Comparison of ENCODE assay signal across 31 cellular contexts in the genomic region with DNA sequence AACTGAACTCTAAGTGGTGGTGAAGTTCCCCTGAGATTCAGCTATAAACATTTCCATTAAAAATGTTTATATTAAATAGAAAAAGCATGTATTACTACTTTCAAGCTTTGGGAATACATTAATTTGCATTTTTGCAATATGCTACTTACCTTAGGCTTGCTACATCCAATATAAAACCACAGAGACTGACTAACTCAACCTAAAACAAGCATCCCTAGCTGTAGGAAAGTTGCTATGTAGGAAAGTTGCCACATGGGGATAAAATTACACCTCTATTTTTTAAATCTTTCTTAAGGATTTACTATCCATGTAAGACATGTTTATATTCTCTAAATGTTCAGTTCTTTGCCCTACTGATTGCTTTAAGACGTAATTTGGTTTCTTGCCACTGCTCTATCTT.
"Had no signal": no experiment of that assay in that cellular context is flagged by ENCODE, and none has a peak within 500 bp of the region (broad histone marks: within the 10 kb centered on the region; RNA-seq: fewer than 3 reads in every experiment).

No MANE protein-coding gene starts in this region.

- H3K36me3 ChIP-seq: adrenal gland, esophagus muscularis mucosa, gastrocnemius medialis, heart left ventricle had no signal

- H3K4me1 ChIP-seq: foreskin keratinocyte had no signal

- ATAC-seq: activated CD4-positive, CD25-positive, alpha-beta regulatory T cell treated with anti-CD3 and anti-CD28 coated beads, Interleukin-2, amount 50 U/mL, for 24 hours; activated CD8-positive, alpha-beta T cell treated with anti-CD3 and anti-CD28 coated beads for 36 hours; activated naive CD8-positive, alpha-beta T cell treated with anti-CD3 and anti-CD28 coated beads, Interleukin-2, amount 50 U/mL, for 24 hours; activated T-cell treated with anti-CD3 and anti-CD28 coated beads, Interleukin-2, amount 50 U/mL, for 4 hours; body of pancreas; effector memory CD8-positive, alpha-beta T cell; foreskin keratinocyte; gastrocnemius medialis; heart left ventricle; T-helper 17 cell had no signal

- H3K27ac ChIP-seq: adrenal gland, body of pancreas, esophagus muscularis mucosa, foreskin keratinocyte, gastrocnemius medialis, heart left ventricle, WERI-Rb-1 had no signal

- H3K27me3 ChIP-seq: adrenal gland, body of pancreas, esophagus muscularis mucosa, foreskin keratinocyte, gastrocnemius medialis, heart left ventricle had no signal

- H3K4me3 ChIP-seq: adrenal gland, body of pancreas, esophagus muscularis mucosa, gastrocnemius medialis, heart left ventricle had no signal

- H3K9me3 ChIP-seq: adrenal gland, body of pancreas, esophagus muscularis mucosa, gastrocnemius medialis, heart left ventricle had no signal

- FAIRE-seq: colon had no signal

- DNase-seq: activated B cell treated with CpG ODN at 0.5 μM for 24 hours; activated CD4-positive, alpha-beta T cell treated with anti-CD3 and anti-CD28 coated beads for 48 hours; activated CD4-positive, alpha-beta T cell treated with anti-CD3 and anti-CD28 coated beads, Interleukin-2, amount 50 U/mL, for 1 hour; activated CD4-positive, alpha-beta T cell treated with anti-CD3 and anti-CD28 coated beads, Interleukin-2, amount 50 U/mL, for 48 hours; activated CD8-positive, alpha-beta memory T cell treated with anti-CD3 and anti-CD28 coated beads for 24 hours; activated CD8-positive, alpha-beta T cell treated with anti-CD3 and anti-CD28 coated beads for 36 hours; activated effector memory CD4-positive, alpha-beta T cell treated with anti-CD3 and anti-CD28 coated beads, Interleukin-2, amount 50 U/mL, for 16 hours; activated naive CD4-positive, alpha-beta T cell treated with anti-CD3 and anti-CD28 coated beads for 36 hours; activated naive CD8-positive, alpha-beta T cell treated with anti-CD3 and anti-CD28 coated beads for 36 hours; activated naive CD8-positive, alpha-beta T cell treated with anti-CD3 and anti-CD28 coated beads, Interleukin-2, amount 50 U/mL, for 24 hours; activated T-cell treated with anti-CD3 and anti-CD28 coated beads, Interleukin-2, amount 50 U/mL, for 4 hours; adrenal gland; amygdala; aorta; body of pancreas; caudate nucleus; cortex of kidney; dermis blood vessel endothelial cell; effector CD4-positive, alpha-beta T cell; effector memory CD8-positive, alpha-beta T cell; erythroblast; foreskin keratinocyte; gastrocnemius medialis; glutamatergic neuron; heart left ventricle; T-helper 17 cell; T1000; WERI-Rb-1 had no signal
